Comparison of ENCODE assay signal across 9 cellular contexts in genomic region chr6:38715016-38715809, GRCh38. TPM values are rescaled to one million over a fixed set of nuclear protein-coding genes. Genes with fewer than 3 reads are reported as not detected.
DNase-seq lines count a peak whose midpoint lies in the region; ATAC-seq and TF ChIP-seq lines count a peak whose summit lies in the region.
"Had no signal": no experiment of that assay in that cellular context is flagged by ENCODE, and none has a peak within 500 bp of the region (broad histone marks: within the 10 kb centered on the region; RNA-seq: fewer than 3 reads in every experiment).

Gene DNAH8, plus strand, starts transcription at chr6:38715311. Its CDS starts 7,499 bp downstream, at chr6:38722810.

- peaks cover 15% of the 10 kb centered on the region for H3K4me1 Mint-ChIP-seq in activated CD4-positive, alpha-beta memory T cell treated with anti-CD3 and anti-CD28 coated beads for 36 hours (ENCODE audit: low read depth)

- ATAC-seq in HG02763 (IDR thresholded peaks at IDR 0.05; ENCODE audit: unreplicated experiment), result no peak
- ATAC-seq in GM21515 (IDR thresholded peaks at IDR 0.05; ENCODE audit: unreplicated experiment), result no peak
- ATAC-seq in HG03439 (IDR thresholded peaks at IDR 0.05; ENCODE audit: unreplicated experiment), result no peak
- ATAC-seq: left colon had no signal

- H3K27me3 Mint-ChIP-seq in activated CD4-positive, alpha-beta memory T cell treated with anti-CD3 and anti-CD28 coated beads for 36 hours, result peaks cover 28% of the 10 kb centered on the region

- intact Hi-C loops in activated CD4-positive, alpha-beta memory T cell treated with anti-CD3 and anti-CD28 coated beads for 36 hours (cut with micrococcal nuclease), result no loop called here

- POLR2A ChIA-PET in activated CD4-positive, alpha-beta memory T cell treated with anti-CD3 and anti-CD28 coated beads for 36 hours (lab: Charles Lee), result interaction anchor here (0.8 to 0.9 kb wide), 2 partner anchors 10 to 12 kb away, joined by 3 read pairs; partner anchors contain the start of gene GLO1

- peak within 1 kb of the TSS; percentile 3 for H3K4me3 ChIP-seq in fibroblast of mammary gland (ENCODE audit: control insufficient read depth, low read depth, low read length)

- peak within 1 kb of the TSS; percentile 17 for H3K4me3 Mint-ChIP-seq in activated CD4-positive, alpha-beta memory T cell treated with anti-CD3 and anti-CD28 coated beads for 36 hours

- H3K27ac Mint-ChIP-seq in activated CD4-positive, alpha-beta memory T cell treated with anti-CD3 and anti-CD28 coated beads for 36 hours, result peak within 1 kb of the TSS; percentile 42

- H3K36me3 Mint-ChIP-seq in activated CD4-positive, alpha-beta memory T cell treated with anti-CD3 and anti-CD28 coated beads for 36 hours, result no peaks in the 10 kb centered on the region

- DNase-seq in GM03348 (ENCODE audit: low spot score) (peak; percentile 28), fibroblast of mammary gland (ENCODE audit: low read depth) (no peak), retina (peak; percentile 65), HuH-7.5 (ENCODE audit: low spot score) (no peak)
- peak; percentile 12 for DNase-seq in activated CD4-positive, alpha-beta memory T cell treated with anti-CD3 and anti-CD28 coated beads for 36 hours
- DNase-seq: left colon had no signal

- CTCF ChIA-PET in activated CD4-positive, alpha-beta memory T cell treated with anti-CD3 and anti-CD28 coated beads for 36 hours (lab: Charles Lee), result interaction anchor here (1.2 kb wide), 1 partner anchor 221 kb away, joined by 3 read pairs; no protein-coding TSS in a partner anchor

- no peaks in the 10 kb centered on the region for H3K9me3 Mint-ChIP-seq in activated CD4-positive, alpha-beta memory T cell treated with anti-CD3 and anti-CD28 coated beads for 36 hours

- no peak for TF ChIP-seq CTCF in fibroblast of mammary gland (conservative IDR thresholded peaks at IDR 0.05; ENCODE audit: control insufficient read depth, insufficient read depth, low read depth, low read length)

RNA-seq across cellular contexts. Expression of gene DNAH8, which starts in this region (rescaled TPM):
- under 1 TPM; 0.02 to 0.22 TPM for total RNA-seq in activated CD4-positive, alpha-beta memory T cell treated with anti-CD3 and anti-CD28 coated beads for 36 hours
- total RNA-seq: left colon had no signal

Comparison
In these comparisons a context has a peak if more than half of its experiments do, and no peak if none do; other contexts are left out.
1. Peak in DNase-seq in activated CD4-positive, alpha-beta memory T cell treated with anti-CD3 and anti-CD28 coated beads for 36 hours; RNA of the gene not detected or under 1 TPM.
2. DNase-seq: peak in GM03348 (single experiment) and retina (single experiment); none in fibroblast of mammary gland (single experiment) and HuH-7.5 (single experiment).